ENCODE assay signal across 8 cellular contexts in genomic region chr18:31685097-31686082, GRCh38. TPM values are rescaled to one million over a fixed set of nuclear protein-coding genes. Genes with fewer than 3 reads are reported as not detected.
DNase-seq lines count a peak whose midpoint lies in the region; ATAC-seq and TF ChIP-seq lines count a peak whose summit lies in the region.

No MANE protein-coding gene starts in this region.

- peaks cover 17% of the 10 kb centered on the region for H3K27me3 ChIP-seq in upper lobe of right lung

- no peaks in the 10 kb centered on the region for H3K9me3 ChIP-seq in ES-I3 (ENCODE audit: control insufficient read depth, insufficient read depth, low read length)
- H3K9me3 ChIP-seq in upper lobe of right lung = no peaks in the 10 kb centered on the region

- H3K4me1 Mint-ChIP-seq in glutamatergic neuron (ENCODE audit: low read depth, unreplicated experiment) = peaks cover 15% of the 10 kb centered on the region

- H3K4me3 Mint-ChIP-seq in glutamatergic neuron (ENCODE audit: unreplicated experiment) = peak overlapping the region; percentile 92

- H3K9ac ChIP-seq in ES-I3 (ENCODE audit: low read depth, low read length) = peak overlapping the region; percentile 94

- H3K4me1 ChIP-seq in ES-I3 (ENCODE audit: insufficient read depth, low read length) (peaks cover 24% of the 10 kb centered on the region), upper lobe of right lung (no peaks in the 10 kb centered on the region)

- intact Hi-C loops in upper lobe of right lung (cut with DNase I) = no loop called here

- H3K4me3 ChIP-seq in Jurkat, Clone E6-1 (ENCODE audit: low read length) = peak overlapping the region; percentile 88
- H3K4me3 ChIP-seq in upper lobe of right lung = peak overlapping the region; percentile 59

- H3K36me3 ChIP-seq in ES-I3 (ENCODE audit: insufficient read depth, low read length) (no peaks in the 10 kb centered on the region; the same call in 1 of the 2 replicates), upper lobe of right lung (no peaks in the 10 kb centered on the region)

- H3K9me3 Mint-ChIP-seq in glutamatergic neuron (ENCODE audit: unreplicated experiment) = peaks cover 9% of the 10 kb centered on the region

- ATAC-seq in GM21619 (IDR thresholded peaks at IDR 0.05; ENCODE audit: unreplicated experiment) (peak; percentile 65), upper lobe of right lung (peak; percentile 94)

- peak overlapping the region; percentile 89 for H3K27ac Mint-ChIP-seq in glutamatergic neuron (ENCODE audit: unreplicated experiment)

- TF ChIP-seq CTCF in glutamatergic neuron (IDR thresholded peaks at IDR 0.05; ENCODE audit: partially characterized antibody, unreplicated experiment) (no peak), upper lobe of right lung (IDR thresholded peaks at IDR 0.05) (peak; percentile 45)

- H3K36me3 Mint-ChIP-seq in glutamatergic neuron (ENCODE audit: unreplicated experiment) = no peaks in the 10 kb centered on the region

- H3K27me3 Mint-ChIP-seq in glutamatergic neuron (ENCODE audit: unreplicated experiment) = peaks cover 8% of the 10 kb centered on the region

- peak overlapping the region; percentile 53 for H3K27ac ChIP-seq in upper lobe of right lung

- DNase-seq in Jurkat, Clone E6-1 (ENCODE audit: low read depth, low spot score) = peak; percentile 81
- DNase-seq in RKO (ENCODE audit: low spot score) (peak; percentile 82), glutamatergic neuron (peak; percentile 87), nucleus accumbens (lab: John Stamatoyannopoulos, UW) (peak in 52 of 56 donors; percentile 11 to 90 (median 60)), upper lobe of right lung (peak; percentile 85)
- DNase-seq in activated naive CD4-positive, alpha-beta T cell treated with anti-CD3 and anti-CD28 coated beads, Interleukin-2, amount 50 U/mL, for 16 hours = peak; percentile 38

RNA-seq across cellular contexts. Expression of gene B4GALT6, which starts 1.0 kb away (rescaled TPM):
- 21.2 TPM for polyA plus RNA-seq in Jurkat, Clone E6-1 (2012; ENCODE audit: insufficient read depth, insufficient read length)
- total RNA-seq in glutamatergic neuron (ENCODE audit: unreplicated experiment) (16.5 TPM), upper lobe of right lung (3.5 TPM)

Comparison
In these comparisons a context has a peak if more than half of its experiments do, and no peak if none do; other contexts are left out.
1. Peak in every context shown above with its lines: DNase-seq, ATAC-seq, H3K4me3 ChIP-seq and H3K27ac ChIP-seq.